26 cellular contexts compared by ENCODE assay signal in the genomic region with DNA sequence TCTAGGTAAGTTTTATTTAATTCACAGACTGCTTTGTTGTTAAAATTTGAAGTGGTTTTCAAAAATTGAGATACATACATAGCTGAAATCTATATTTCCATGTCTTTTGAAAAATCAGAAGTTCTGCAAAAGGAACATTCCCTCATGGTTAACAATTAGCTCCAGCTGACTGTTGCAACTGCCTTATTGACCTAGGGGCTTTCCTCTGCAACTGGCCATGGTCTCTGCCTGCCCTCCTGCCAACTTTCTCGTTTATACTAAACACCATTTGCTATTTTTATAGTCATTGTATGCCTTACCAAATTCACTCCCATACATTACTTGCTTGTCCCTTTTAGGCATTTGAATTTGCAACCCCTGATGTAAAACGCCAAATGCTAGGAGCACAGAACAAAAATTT.
"Had no signal": no experiment of that assay in that cellular context is flagged by ENCODE, and none has a peak within 500 bp of the region (broad histone marks: within the 10 kb centered on the region; RNA-seq: fewer than 3 reads in every experiment).

No MANE protein-coding gene starts in this region.

- H3K27me3 ChIP-seq: cardiac muscle cell, colonic mucosa, esophagus squamous epithelium, gastroesophageal sphincter had no signal

- H3K36me3 Mint-ChIP-seq: activated naive CD8-positive, alpha-beta T cell had no signal

- DNase-seq: activated CD4-positive, alpha-beta T cell treated with anti-CD3 and anti-CD28 coated beads for 36 hours; activated CD4-positive, alpha-beta T cell treated with anti-CD3 and anti-CD28 coated beads, Interleukin-2, amount 10 ng/mL, durations not matched to agents 7 days and 5 days; activated CD4-positive, alpha-beta T cell treated with anti-CD3 and anti-CD28 coated beads, Interleukin-2, amount 50 U/mL, for 4 hours; activated CD4-positive, CD25-positive, alpha-beta regulatory T cell; activated CD4-positive, CD25-positive, alpha-beta regulatory T cell treated with anti-CD3 and anti-CD28 coated beads, Interleukin-2, amount 50 U/mL, for 72 hours; activated CD8-positive, alpha-beta memory T cell treated with anti-CD3 and anti-CD28 coated beads for 24 hours; activated CD8-positive, alpha-beta T cell treated with anti-CD3 and anti-CD28 coated beads for 36 hours; activated effector memory CD4-positive, alpha-beta T cell treated with Interleukin-2 at 50 U/mL for 16 hours; activated gamma-delta T cell treated with Interleukin-2 at 50 U/mL for 16 hours; activated naive CD4-positive, alpha-beta T cell treated with anti-CD3 and anti-CD28 coated beads, Interleukin-2, amount 50 U/mL, for 16 hours; activated naive CD4-positive, alpha-beta T cell treated with Interleukin-2 at 50 U/mL for 16 hours; activated T-cell treated with anti-CD3 and anti-CD28 coated beads, Interleukin-2, amount 50 U/mL, for 4 hours; amniotic stem cell; anterior cingulate cortex; central memory CD4-positive, alpha-beta T cell; cerebellar nuclear complex; colonic mucosa; effector CD8-positive, alpha-beta T cell; esophagus squamous epithelium; foreskin melanocyte; T-helper 2 cell had no signal

- ATAC-seq: activated CD4-positive, alpha-beta T cell treated with anti-CD3 and anti-CD28 coated beads for 36 hours; activated CD8-positive, alpha-beta T cell treated with anti-CD3 and anti-CD28 coated beads for 36 hours; activated T-cell treated with anti-CD3 and anti-CD28 coated beads, Interleukin-2, amount 50 U/mL, for 4 hours; activated T-helper 17 cell treated with anti-CD3 and anti-CD28 coated beads, Interleukin-2, amount 50 U/mL, for 72 hours; gastroesophageal sphincter had no signal

- H3K4me1 ChIP-seq: esophagus squamous epithelium, gastroesophageal sphincter had no signal

- H3K36me3 ChIP-seq: cardiac muscle cell, colonic mucosa, esophagus squamous epithelium, gastroesophageal sphincter had no signal

- H3K4me3 ChIP-seq: cardiac muscle cell, colonic mucosa, esophagus squamous epithelium, gastroesophageal sphincter had no signal

- H3K4me3 Mint-ChIP-seq: activated CD4-positive, alpha-beta T cell treated with anti-CD3 and anti-CD28 coated beads for 36 hours; activated CD4-positive, alpha-beta T cell treated with anti-CD3 and anti-CD28 coated beads, Interleukin-2, amount 10 ng/mL, durations not matched to agents 7 days and 5 days; activated CD8-positive, alpha-beta T cell treated with anti-CD3 and anti-CD28 coated beads for 36 hours; activated naive CD8-positive, alpha-beta T cell; activated T-cell treated with anti-CD3 and anti-CD28 coated beads, Interleukin-2, amount 50 U/mL, for 4 hours; activated T-helper 17 cell treated with anti-CD3 and anti-CD28 coated beads, Interleukin-2, amount 50 U/mL, for 72 hours had no signal

- H3K27ac Mint-ChIP-seq: activated CD4-positive, alpha-beta T cell treated with anti-CD3 and anti-CD28 coated beads for 36 hours; activated CD4-positive, alpha-beta T cell treated with anti-CD3 and anti-CD28 coated beads, Interleukin-2, amount 10 ng/mL, durations not matched to agents 7 days and 5 days; activated CD8-positive, alpha-beta T cell treated with anti-CD3 and anti-CD28 coated beads for 36 hours; activated naive CD8-positive, alpha-beta T cell; activated T-helper 17 cell treated with anti-CD3 and anti-CD28 coated beads, Interleukin-2, amount 50 U/mL, for 72 hours had no signal

- H3K9me3 Mint-ChIP-seq: activated CD4-positive, alpha-beta T cell treated with anti-CD3 and anti-CD28 coated beads, Interleukin-2, amount 10 ng/mL, durations not matched to agents 7 days and 5 days; activated CD8-positive, alpha-beta T cell treated with anti-CD3 and anti-CD28 coated beads for 36 hours; activated T-cell treated with anti-CD3 and anti-CD28 coated beads, Interleukin-2, amount 50 U/mL, for 4 hours; activated T-helper 17 cell treated with anti-CD3 and anti-CD28 coated beads, Interleukin-2, amount 50 U/mL, for 72 hours had no signal

- H3K9me3 ChIP-seq: colonic mucosa, esophagus squamous epithelium had no signal

- H3K27ac ChIP-seq: cardiac muscle cell, colonic mucosa, epithelial cell of prostate, esophagus squamous epithelium, gastroesophageal sphincter had no signal

- H3K27me3 Mint-ChIP-seq: activated CD4-positive, alpha-beta T cell treated with anti-CD3 and anti-CD28 coated beads for 36 hours; activated CD4-positive, alpha-beta T cell treated with anti-CD3 and anti-CD28 coated beads, Interleukin-2, amount 10 ng/mL, durations not matched to agents 7 days and 5 days; activated CD8-positive, alpha-beta T cell treated with anti-CD3 and anti-CD28 coated beads for 36 hours; activated naive CD8-positive, alpha-beta T cell; activated T-helper 17 cell treated with anti-CD3 and anti-CD28 coated beads, Interleukin-2, amount 50 U/mL, for 72 hours had no signal

- H3K4me1 Mint-ChIP-seq: activated CD4-positive, alpha-beta T cell treated with anti-CD3 and anti-CD28 coated beads for 36 hours; activated CD4-positive, alpha-beta T cell treated with anti-CD3 and anti-CD28 coated beads, Interleukin-2, amount 10 ng/mL, durations not matched to agents 7 days and 5 days; activated T-helper 17 cell treated with anti-CD3 and anti-CD28 coated beads, Interleukin-2, amount 50 U/mL, for 72 hours had no signal
